Comparison of ENCODE assay signal across 1 cellular context in the genomic region with DNA sequence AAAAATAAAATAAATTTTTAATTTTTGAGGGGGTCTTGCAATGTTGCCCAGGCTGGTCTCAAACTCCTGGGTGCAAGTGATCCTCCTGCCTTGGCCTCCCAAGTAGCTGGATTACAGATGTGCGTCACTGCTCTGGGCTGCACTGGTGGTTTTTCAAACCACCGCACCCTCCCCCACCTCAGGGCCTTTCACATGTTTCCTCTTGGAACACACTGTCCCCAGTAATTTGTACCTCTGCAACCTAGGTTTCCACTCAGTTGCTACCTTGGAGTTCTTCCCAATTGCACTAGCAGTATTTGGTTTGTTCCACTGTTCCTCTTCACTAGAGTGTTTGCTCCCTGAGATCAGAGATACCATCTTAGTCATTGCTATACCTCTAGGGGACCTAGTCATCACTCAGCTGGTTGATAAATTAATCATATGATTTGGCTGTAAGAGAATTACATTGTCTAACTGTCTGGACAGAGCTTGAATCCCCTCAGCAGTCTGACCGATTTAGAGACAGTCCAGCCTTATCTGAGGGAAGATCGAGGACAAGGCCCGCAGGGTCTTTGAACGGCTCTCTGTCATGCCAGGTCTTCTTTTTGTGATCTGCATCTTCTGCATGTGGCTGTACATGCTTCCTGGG.
TF ChIP-seq lines count a peak whose summit lies in the region.

No MANE protein-coding gene starts in this region.

TF ChIP-seq in IMR-90, 13 proteins besides CTCF, POLR2A, EP300 and RAD21:
- TF ChIP-seq MXI1 (IDR thresholded peaks at IDR 0.05; ENCODE audit: borderline replicate concordance, low read depth, low read length) (no peak), RFX5 (IDR thresholded peaks at IDR 0.05; ENCODE audit: low read depth, low read length) (no peak), CEBPB (IDR thresholded peaks at IDR 0.05; ENCODE audit: low read depth, low read length) (no peak), BHLHE40 (IDR thresholded peaks at IDR 0.05; ENCODE audit: low read depth, low read length) (no peak)
